In genomic region chr15:67816668-67817067, GRCh38 we compare ENCODE assay signal across 1 cellular context.
TF ChIP-seq lines count a peak whose summit lies in the region.

No MANE protein-coding gene starts in this region.

TF ChIP-seq in SK-N-SH, 30 proteins besides CTCF, POLR2A, EP300 and RAD21 (continued from another document):
- no peak for TF ChIP-seq PBX3 (IDR thresholded peaks at IDR 0.05)
- TF ChIP-seq TEAD4 (IDR thresholded peaks at IDR 0.05; ENCODE audit: borderline replicate concordance, insufficient read depth), result no peak
- TF ChIP-seq RXRA (IDR thresholded peaks at IDR 0.05; ENCODE audit: borderline replicate concordance, low read depth), result no peak
- no peak for TF ChIP-seq MAX (IDR thresholded peaks at IDR 0.05; ENCODE audit: low read depth)
- TF ChIP-seq FOXJ3 (CRISPR knock-in tag; IDR thresholded peaks at IDR 0.05), result no peak
